In genomic region chr11:80280737-80281136, GRCh38 we compare ENCODE assay signal across 22 cellular contexts.
DNase-seq lines count a peak whose midpoint lies in the region; ATAC-seq and TF ChIP-seq lines count a peak whose summit lies in the region.
"Had no signal": no experiment of that assay in that cellular context is flagged by ENCODE, and none has a peak within 500 bp of the region (broad histone marks: within the 10 kb centered on the region; RNA-seq: fewer than 3 reads in every experiment).

No MANE protein-coding gene starts in this region.

- H3K36me3 ChIP-seq in lower lobe of right lung (no peaks in the 10 kb centered on the region), upper lobe of left lung (no peaks in the 10 kb centered on the region), Karpas-422 (ENCODE audit: insufficient read depth, low read length) (no peaks in the 10 kb centered on the region)
- H3K36me3 ChIP-seq: BLaER1, SJSA1 had no signal

- H3K4me3 Mint-ChIP-seq in endothelial cell (ENCODE audit: unreplicated experiment) = no peak overlapping the region
- H3K4me3 Mint-ChIP-seq in T-helper 17 cell = no peak overlapping the region
- H3K4me3 Mint-ChIP-seq: CD8-positive, alpha-beta memory T cell had no signal

- H4K20me1 ChIP-seq in Karpas-422 (ENCODE audit: insufficient read depth, low read depth, low read length) = no peaks in the 10 kb centered on the region
- H4K20me1 ChIP-seq: BLaER1 had no signal

- H3K4me1 ChIP-seq in lower lobe of right lung = no peaks in the 10 kb centered on the region
- peaks cover 0 to 5% (median 0%) of the 10 kb centered on the region in 4 donors for H3K4me1 ChIP-seq in upper lobe of left lung
- H3K4me1 ChIP-seq in Karpas-422 (ENCODE audit: low read length) = no peaks in the 10 kb centered on the region
- H3K4me1 ChIP-seq: BLaER1, SJSA1 had no signal

- TF ChIP-seq CTCF in lower lobe of right lung (IDR thresholded peaks at IDR 0.05) (no peak), upper lobe of left lung (IDR thresholded peaks at IDR 0.05) (no peak), endothelial cell (IDR thresholded peaks at IDR 0.05; ENCODE audit: unreplicated experiment) (no peak), GM10266 (IDR thresholded peaks at IDR 0.05; ENCODE audit: control insufficient read depth, insufficient read depth, low read depth, missing control alignments) (no peak)

- H3K36me3 Mint-ChIP-seq in endothelial cell (ENCODE audit: low read depth, unreplicated experiment) (no peaks in the 10 kb centered on the region), T-helper 17 cell (ENCODE audit: low read depth) (no peaks in the 10 kb centered on the region)
- H3K36me3 Mint-ChIP-seq: CD8-positive, alpha-beta memory T cell had no signal

- H3K4me3 ChIP-seq in lower lobe of right lung (no peak overlapping the region), upper lobe of left lung (no peak overlapping the region), Karpas-422 (ENCODE audit: low read length) (no peak overlapping the region)
- H3K4me3 ChIP-seq: BLaER1, GM12878, GM23248, SJSA1 had no signal

- intact Hi-C loops in lower lobe of right lung (cut with DNase I) = no loop called here

- no peak for TF ChIP-seq EP300 in upper lobe of left lung (IDR thresholded peaks at IDR 0.05)

- TF ChIP-seq POLR2A in upper lobe of left lung (IDR thresholded peaks at IDR 0.05) = no peak

- H3K27me3 Mint-ChIP-seq in endothelial cell (ENCODE audit: unreplicated experiment) = no peaks in the 10 kb centered on the region
- H3K27me3 Mint-ChIP-seq in T-helper 17 cell = no peaks in the 10 kb centered on the region
- H3K27me3 Mint-ChIP-seq: CD8-positive, alpha-beta memory T cell had no signal

- no peaks in the 10 kb centered on the region for H3K79me2 ChIP-seq in Karpas-422 (ENCODE audit: low read length)

- no peak overlapping the region for H3K27ac ChIP-seq in lower lobe of right lung
- no peak overlapping the region for H3K27ac ChIP-seq in upper lobe of left lung
- H3K27ac ChIP-seq in Karpas-422 (ENCODE audit: low read length) = no peak overlapping the region
- H3K27ac ChIP-seq: BLaER1, GM23248, RWPE1, SJSA1 had no signal

- 52 to 61% methylated on average over 3 of the region's 3 CpGs for WGBS in upper lobe of left lung, 2 donors

- no peaks in the 10 kb centered on the region for H3K4me1 Mint-ChIP-seq in endothelial cell (ENCODE audit: unreplicated experiment)
- no peaks in the 10 kb centered on the region for H3K4me1 Mint-ChIP-seq in T-helper 17 cell
- H3K4me1 Mint-ChIP-seq: CD8-positive, alpha-beta memory T cell had no signal

- no peaks in the 10 kb centered on the region for H3K9me3 Mint-ChIP-seq in endothelial cell (ENCODE audit: unreplicated experiment)

- H3K27ac Mint-ChIP-seq in endothelial cell (ENCODE audit: unreplicated experiment) = no peak overlapping the region
- H3K27ac Mint-ChIP-seq in T-helper 17 cell = no peak overlapping the region
- H3K27ac Mint-ChIP-seq: CD8-positive, alpha-beta memory T cell had no signal

- H2AFZ ChIP-seq in Karpas-422 (ENCODE audit: low read length) = no peak overlapping the region
- H2AFZ ChIP-seq: GM23248 had no signal

- DNase-seq in NCI-H446 (lab: John Stamatoyannopoulos, UW) (peak; percentile 60 to 86), lower lobe of right lung (no peak), upper lobe of left lung (no peak), Karpas-422 (no peak), endothelial cell (ENCODE audit: low spot score) (no peak), T-helper 17 cell (no peak), GM10266 (ENCODE audit: extremely low spot score) (no peak)
- DNase-seq: CD8-positive, alpha-beta memory T cell; DMS79; GM23248; KBM-7; NCI-H1092; NCI-H2227 treated with DMSO at 0.1 percent for 48 hours; NCI-H526; NK-92 treated with Interleukin-12 subunit alpha and Interleukin-12 subunit beta, amount 100 ng/mL, for 24 hours; OCI-M1 had no signal

- H3K9ac ChIP-seq in Karpas-422 (ENCODE audit: low read length) = no peak overlapping the region
- H3K9ac ChIP-seq: BLaER1, GM23248 had no signal

- H3K9me2 ChIP-seq in Karpas-422 (replicated peaks; ENCODE audit: insufficient read depth, low read length) = no peaks in the 10 kb centered on the region

- H3K27me3 ChIP-seq in lower lobe of right lung (ENCODE audit: low read depth) = no peaks in the 10 kb centered on the region
- no peaks in the 10 kb centered on the region for H3K27me3 ChIP-seq in upper lobe of left lung
- no peaks in the 10 kb centered on the region for H3K27me3 ChIP-seq in Karpas-422 (ENCODE audit: low read length)
- H3K27me3 ChIP-seq: BLaER1, SJSA1 had no signal

- ATAC-seq in esophagus mucosa (peak; percentile 11), lower lobe of right lung (peak; percentile 7 to 46), upper lobe of left lung (ENCODE audit: low FRiP score in 2 of 2) (peak; percentile 30 to 35), T-helper 17 cell (no peak)
- ATAC-seq: GM12878, HCT116 had no signal

- H3K4me2 ChIP-seq in Karpas-422 (ENCODE audit: low read depth, low read length, poor library complexity, severe bottlenecking) = no peak overlapping the region
- H3K4me2 ChIP-seq: BLaER1 had no signal

- no peaks in the 10 kb centered on the region for H3K9me3 ChIP-seq in lower lobe of right lung
- H3K9me3 ChIP-seq in upper lobe of left lung = no peaks in the 10 kb centered on the region
- no peaks in the 10 kb centered on the region for H3K9me3 ChIP-seq in Karpas-422 (ENCODE audit: low read length)
- H3K9me3 ChIP-seq in T-helper 17 cell (ENCODE audit: control insufficient read depth, low read length, poor library complexity, severe bottlenecking) = no peaks in the 10 kb centered on the region
- H3K9me3 ChIP-seq: BLaER1, SJSA1 had no signal

Comparison
In these comparisons a context has a peak if more than half of its experiments do, and no peak if none do; other contexts are left out.
1. DNase-seq: peak in NCI-H446 (2 of 2); none in lower lobe of right lung (single experiment), upper lobe of left lung (0 of 2), Karpas-422 (single experiment), endothelial cell (single experiment), T-helper 17 cell (0 of 3) and GM10266 (single experiment).